8 cellular contexts compared by ENCODE assay signal in the genomic region with DNA sequence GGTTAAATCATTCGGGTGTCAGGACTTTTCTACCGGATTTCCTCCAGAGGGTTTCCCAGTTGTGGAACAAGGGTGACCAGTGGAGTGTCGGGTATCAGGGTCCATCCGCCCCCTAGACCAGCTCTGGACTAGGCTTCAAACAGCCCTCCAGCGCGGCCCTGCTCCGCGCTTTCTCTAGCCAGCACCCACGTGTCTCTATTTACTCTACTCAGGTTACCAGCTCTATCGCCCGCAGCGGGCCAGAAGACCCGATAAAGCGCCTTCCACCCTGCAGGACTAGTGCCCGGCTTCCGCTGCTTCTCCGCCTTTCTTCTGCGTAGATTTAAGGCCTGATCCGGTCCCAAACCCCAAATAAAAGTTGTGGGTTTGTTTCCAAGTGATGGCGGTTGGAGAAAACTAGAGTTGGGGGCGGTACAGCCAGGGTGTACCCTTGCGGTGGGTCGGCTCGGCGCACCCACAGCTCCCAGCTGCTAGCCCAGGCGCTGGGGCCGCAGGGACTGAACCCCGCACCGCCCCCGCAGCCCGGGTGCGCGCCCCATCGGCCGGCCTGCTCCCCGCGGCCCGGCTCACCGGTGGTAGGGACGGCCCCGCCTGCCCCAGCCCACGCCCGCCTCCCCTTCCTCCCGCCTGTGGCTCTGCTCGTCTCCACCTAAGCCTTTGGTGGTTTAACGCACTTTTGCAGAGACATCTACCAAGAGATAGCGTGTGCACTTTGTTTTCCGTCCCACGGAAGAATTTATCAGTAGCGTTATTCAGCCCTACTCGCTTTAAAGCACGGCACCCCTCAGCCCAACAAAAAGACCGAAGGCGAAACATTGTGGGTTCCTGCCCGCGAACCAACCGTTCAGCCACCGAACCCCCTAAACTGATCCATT. TPM values are rescaled to one million over a fixed set of nuclear protein-coding genes. Genes with fewer than 3 reads are reported as not detected.
DNase-seq lines count a peak whose midpoint lies in the region; ATAC-seq and TF ChIP-seq lines count a peak whose summit lies in the region.

No MANE protein-coding gene starts in this region.

- peak overlapping the region; percentile 99 for H3K4me3 Mint-ChIP-seq in activated T-cell treated with anti-CD3 and anti-CD28 coated beads, Interleukin-2, amount 50 U/mL, for 4 hours

- H3K36me3 ChIP-seq in A673 (ENCODE audit: insufficient read depth, low read length, poor library complexity, severe bottlenecking) (no peaks in the 10 kb centered on the region), heart left ventricle (no peaks in the 10 kb centered on the region), gastrocnemius medialis (no peaks in the 10 kb centered on the region)

- ATAC-seq in GM21367 (IDR thresholded peaks at IDR 0.05; ENCODE audit: unreplicated experiment) (peak; percentile 39), heart left ventricle (peak in 2 of 4 donors; percentile 21 to 42), gastrocnemius medialis (no peak)
- ATAC-seq in activated T-cell treated with anti-CD3 and anti-CD28 coated beads, Interleukin-2, amount 50 U/mL, for 4 hours: peak; percentile 27 to 39

- H3K4me1 Mint-ChIP-seq in activated T-cell treated with anti-CD3 and anti-CD28 coated beads, Interleukin-2, amount 50 U/mL, for 4 hours (ENCODE audit: low read depth): peaks cover 46% of the 10 kb centered on the region

- intact Hi-C loops in A673 (cut with micrococcal nuclease; ENCODE audit: unreplicated experiment) (no loop called here), heart left ventricle (cut with DNase I) (loop anchor here in 2 of 10 donors (10.0 kb wide), 3 partner anchors 158 to 408 kb away; no protein-coding TSS in a partner anchor), gastrocnemius medialis (cut with DNase I; ENCODE audit: low total_unique reads) (no loop called here)

- BruUV-seq in A673 (replicated peaks; lab: Mats Ljungman, UMichigan): no TSS peak

- peaks cover 92% of the 10 kb centered on the region for H3K27me3 ChIP-seq in A673 (replicated peaks; ENCODE audit: insufficient read depth, low read depth, low read length, poor library complexity)
- H3K27me3 ChIP-seq in heart left ventricle: peaks cover 34 to 97% (median 81%) of the 10 kb centered on the region in 9 donors
- peaks cover 78 to 98% (median 89%) of the 10 kb centered on the region in 3 donors for H3K27me3 ChIP-seq in gastrocnemius medialis

- CTCF ChIA-PET in A673 (lab: Charles Lee): no interaction called here

- no peaks in the 10 kb centered on the region for H3K9me3 ChIP-seq in A673 (ENCODE audit: low read depth, low read length, poor library complexity, severe bottlenecking)
- H3K9me3 ChIP-seq in heart left ventricle: no peaks in the 10 kb centered on the region
- H3K9me3 ChIP-seq in gastrocnemius medialis: no peaks in the 10 kb centered on the region

- TF ChIP-seq CTCF in A673 (conservative IDR thresholded peaks at IDR 0.05; ENCODE audit: low read depth, low read length) (no peak), heart left ventricle (IDR thresholded peaks at IDR 0.05) (no peak), gastrocnemius medialis (IDR thresholded peaks at IDR 0.05 in 4 of 5, conservative IDR thresholded peaks at IDR 0.05 in 1 of 5) (no peak)

- 4 to 7% (median 5%) methylated on average over 37 to 58 of the region's 58 CpGs for WGBS in heart left ventricle, 4 donors

- H3K4me3 ChIP-seq in A673 (ENCODE audit: low read depth, low read length, poor library complexity, severe bottlenecking) (peak overlapping the region; percentile 52), heart left ventricle (peak overlapping the region in 11 of 12 donors; percentile 5 to 71 (median 55)), gastrocnemius medialis (peak overlapping the region; percentile 48 to 65 (median 56))

- H3K4me1 ChIP-seq in A673 (ENCODE audit: insufficient read depth, low read length, poor library complexity, severe bottlenecking) (peaks cover 2% of the 10 kb centered on the region), heart left ventricle (peaks cover 0 to 39% (median 14%) of the 10 kb centered on the region in 12 donors), gastrocnemius medialis (peaks cover 16 to 22% of the 10 kb centered on the region in 2 donors)

- H3K9me3 Mint-ChIP-seq in activated T-cell treated with anti-CD3 and anti-CD28 coated beads, Interleukin-2, amount 50 U/mL, for 4 hours: no peaks in the 10 kb centered on the region

- TF ChIP-seq POLR2A in heart left ventricle (IDR thresholded peaks at IDR 0.05) (no peak), gastrocnemius medialis (IDR thresholded peaks at IDR 0.05) (no peak)

- DNase-seq in A673 (ENCODE audit: low spot score) (no peak), NCI-H69 (lab: John Stamatoyannopoulos, UW) (peak; percentile 84), heart left ventricle (peak in 1 of 5 donors; percentile 63), gastrocnemius medialis (no peak), COR-L47 (lab: John Stamatoyannopoulos, UW) (no peak), NOMO-1 treated with DMSO at 0.1 percent for 48 hours (lab: John Stamatoyannopoulos, UW; ENCODE audit: unreplicated experiment) (no peak)
- DNase-seq in activated T-cell treated with anti-CD3 and anti-CD28 coated beads, Interleukin-2, amount 50 U/mL, for 4 hours: peak; percentile 57

- POLR2A ChIA-PET in A673 (lab: Charles Lee; ENCODE audit: low non-redundant PET): no interaction called here

- in situ Hi-C loops in gastrocnemius medialis (cut with MboI; ENCODE audit: low sequenced_read_pairs in 4 of 4): no loop called here

- peaks cover 18% of the 10 kb centered on the region for H3K27me3 Mint-ChIP-seq in activated T-cell treated with anti-CD3 and anti-CD28 coated beads, Interleukin-2, amount 50 U/mL, for 4 hours (ENCODE audit: low read depth)

- H3K27ac ChIP-seq in A673 (ENCODE audit: low read depth, low read length, poor library complexity, severe bottlenecking): no peak overlapping the region
- peak overlapping the region in 1 of 12 donors; percentile 55 for H3K27ac ChIP-seq in heart left ventricle
- H3K27ac ChIP-seq in gastrocnemius medialis: no peak overlapping the region

- H3K36me3 Mint-ChIP-seq in activated T-cell treated with anti-CD3 and anti-CD28 coated beads, Interleukin-2, amount 50 U/mL, for 4 hours (ENCODE audit: insufficient read depth): peaks cover 19% of the 10 kb centered on the region

RNA-seq across cellular contexts. Expression of a gene that starts 2.1 kb away (rescaled TPM):
- 2.5 and 2.7 TPM in 2 replicates for total RNA-seq in A673 (2021)
- 100 to 1,000 TPM; 140 to 165 (median 148) TPM for total RNA-seq in activated T-cell treated with anti-CD3 and anti-CD28 coated beads, Interleukin-2, amount 50 U/mL, for 4 hours
- 1 to 10 TPM in 5 of 9 donors, under 1 TPM in 3, not detected in 1; 0.16 to 3.0 (median 1.9) TPM for total RNA-seq in heart left ventricle
- under 1 TPM; 0.08 to 0.57 TPM for polyA plus RNA-seq in heart left ventricle
- under 1 TPM in 1 of 4 donors, not detected in 3; 0.33 TPM for total RNA-seq in gastrocnemius medialis

Comparison
In these comparisons a context has a peak if more than half of its experiments do, and no peak if none do; other contexts are left out.
1. DNase-seq: peak in NCI-H69 (single experiment) and activated T-cell treated with anti-CD3 and anti-CD28 coated beads, Interleukin-2, amount 50 U/mL, for 4 hours (single experiment); none in A673 (single experiment), gastrocnemius medialis (0 of 2), COR-L47 (single experiment) and NOMO-1 treated with DMSO at 0.1 percent for 48 hours (single experiment).
2. ATAC-seq: peak in GM21367 (single experiment) and activated T-cell treated with anti-CD3 and anti-CD28 coated beads, Interleukin-2, amount 50 U/mL, for 4 hours (2 of 2); none in gastrocnemius medialis (0 of 2).
3. RNA of a gene that starts 2.1 kb away (total RNA-seq): 140 to 165 TPM in activated T-cell treated with anti-CD3 and anti-CD28 coated beads, Interleukin-2, amount 50 U/mL, for 4 hours; 2.5 to 2.7 TPM in A673, 0.16 to 3.0 TPM in heart left ventricle and 0.33 TPM in gastrocnemius medialis; every median in the first group is over 10 times any median in the second.
4. Peak in every context shown above with its lines, with median percentiles within 50 percentile points of each other: H3K4me3 ChIP-seq.